Comparison of ENCODE assay signal across 8 cellular contexts in the genomic region with DNA sequence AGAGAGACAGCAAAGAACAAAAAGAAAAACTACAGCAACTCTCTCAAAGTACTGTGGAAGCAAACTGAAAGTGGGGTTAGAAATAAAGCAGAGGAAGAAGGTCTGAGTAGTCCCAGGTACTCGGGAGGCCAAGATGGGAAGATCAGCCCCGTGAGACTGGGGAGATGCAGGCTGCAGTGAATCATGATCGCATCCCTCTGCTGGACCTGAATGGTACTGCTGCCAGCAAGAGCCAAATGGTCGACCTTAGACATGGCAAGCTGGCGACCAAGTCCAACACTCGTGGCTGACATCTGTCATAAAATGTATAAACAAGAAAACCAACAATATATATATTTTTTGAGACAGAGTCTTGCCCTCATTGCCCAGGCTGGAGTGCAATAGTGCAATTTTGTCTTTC.
A peak's percentile ranks its signal among the peaks of the same experiment; 100 is the strongest.
DNase-seq lines count a peak whose midpoint lies in the region; TF ChIP-seq lines count a peak whose summit lies in the region.

No MANE protein-coding gene starts in this region.

- H3K4me3 ChIP-seq in foreskin fibroblast (ENCODE audit: low read depth in 1 of 2, low read length in 2 of 2) (no peak overlapping the region), retinal pigment epithelial cell (ENCODE audit: low read length) (no peak overlapping the region)

- TF ChIP-seq CTCF in foreskin fibroblast (IDR thresholded peaks at IDR 0.05; ENCODE audit: low read depth, low read length) (peak; percentile 33), retinal pigment epithelial cell (conservative IDR thresholded peaks at IDR 0.05; ENCODE audit: low read depth, low read length) (peak; percentile 50)

- DNase-seq in NCI-H2227 (lab: John Stamatoyannopoulos, UW; ENCODE audit: unreplicated experiment) (peak; percentile 41), NCI-H2227 treated with DMSO at 0.1 percent for 48 hours (lab: John Stamatoyannopoulos, UW) (no peak), NCI-H69 (lab: John Stamatoyannopoulos, UW) (peak; percentile 63), activated T-cell treated with anti-CD3 and anti-CD28 coated beads for 4 hours (peak; percentile 56), foreskin fibroblast (peak; percentile 10 to 31), retinal pigment epithelial cell (ENCODE audit: low read depth) (peak; percentile 2), OCI-M2 (lab: John Stamatoyannopoulos, UW; ENCODE audit: unreplicated experiment) (no peak), COLO829 (ENCODE audit: low spot score) (no peak)

Comparison
In these comparisons a context has a peak if more than half of its experiments do, and no peak if none do; other contexts are left out.
1. DNase-seq: peak in NCI-H2227 (single experiment), NCI-H69 (single experiment), activated T-cell treated with anti-CD3 and anti-CD28 coated beads for 4 hours (single experiment), foreskin fibroblast (2 of 2) and retinal pigment epithelial cell (single experiment); none in NCI-H2227 treated with DMSO at 0.1 percent for 48 hours (single experiment), OCI-M2 (single experiment) and COLO829 (single experiment).